ENCODE assay signal across 29 cellular contexts in the genomic region with DNA sequence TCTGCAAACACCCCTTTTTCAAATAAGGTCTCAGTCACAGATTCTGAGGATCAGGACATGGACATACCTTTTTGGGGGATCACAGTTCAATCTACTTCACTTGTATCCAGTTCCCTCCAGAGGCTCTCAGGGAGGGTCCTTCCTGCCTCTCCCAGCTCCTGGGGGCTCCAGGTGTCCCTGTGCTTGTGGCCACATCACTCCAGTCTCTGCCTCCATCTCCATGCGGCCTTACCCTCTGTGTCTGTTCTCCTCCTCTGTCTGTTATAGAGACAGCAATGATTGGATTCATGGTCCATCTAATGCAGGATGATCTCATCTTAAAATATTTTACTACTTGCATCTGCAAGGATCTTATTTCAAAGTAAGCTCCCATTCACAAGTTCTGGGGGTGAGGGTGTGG.
"Had no signal": no experiment of that assay in that cellular context is flagged by ENCODE, and none has a peak within 500 bp of the region (broad histone marks: within the 10 kb centered on the region; RNA-seq: fewer than 3 reads in every experiment).

No MANE protein-coding gene starts in this region.

- H3K9me3 Mint-ChIP-seq: activated CD4-positive, alpha-beta memory T cell treated with anti-CD3 and anti-CD28 coated beads for 36 hours; T-helper 2 cell treated with Interferon-gamma antibody and Interleukin-4, amounts not matched to agents 5 μg/mL and 100 μg/mL, for 36 hours had no signal

- DNase-seq: activated CD4-positive, alpha-beta memory T cell treated with anti-CD3 and anti-CD28 coated beads for 36 hours; activated CD4-positive, alpha-beta T cell treated with anti-CD3 and anti-CD28 coated beads for 36 hours; activated CD4-positive, alpha-beta T cell treated with anti-CD3 and anti-CD28 coated beads, Interleukin-2, amount 10 ng/mL, durations not matched to agents 24 days and 14 days; activated CD4-positive, CD25-positive, alpha-beta regulatory T cell; activated CD4-positive, CD25-positive, alpha-beta regulatory T cell treated with anti-CD3 and anti-CD28 coated beads, Interleukin-2, amount 50 U/mL, for 72 hours; activated CD8-positive, alpha-beta memory T cell treated with anti-CD3 and anti-CD28 coated beads, Interleukin-2, amount 10 ng/mL, durations not matched to agents 7 days and 5 days; activated CD8-positive, alpha-beta memory T cell treated with anti-CD3 and anti-CD28 coated beads, Interleukin-2, amount 50 U/mL, for 4 hours; activated CD8-positive, alpha-beta T cell treated with anti-CD3 and anti-CD28 coated beads, Interleukin-2, amount 10 ng/mL, durations not matched to agents 7 days and 5 days; activated gamma-delta T cell treated with Interleukin-2 at 50 U/mL for 16 hours; activated naive CD4-positive, alpha-beta T cell treated with anti-CD3 and anti-CD28 coated beads, Interleukin-2, amount 50 U/mL, for 16 hours; activated naive CD4-positive, alpha-beta T cell treated with Interleukin-2 at 50 U/mL for 16 hours; activated T-cell treated with anti-CD3 and anti-CD28 coated beads, Interleukin-2, amount 50 U/mL, for 1 hour; activated T-cell treated with anti-CD3 and anti-CD28 coated beads, Interleukin-2, amount 50 U/mL, for 48 hours; amniotic stem cell; brain microvascular endothelial cell; cortex of kidney; dermis blood vessel endothelial cell; effector CD4-positive, alpha-beta T cell; effector memory CD8-positive, alpha-beta T cell; esophagus squamous epithelium; foreskin melanocyte; T-helper 1 cell; T-helper 17 cell had no signal

- H3K4me1 ChIP-seq: esophagus squamous epithelium, gastroesophageal sphincter had no signal

- H3K4me1 Mint-ChIP-seq: activated CD4-positive, alpha-beta T cell treated with anti-CD3 and anti-CD28 coated beads for 36 hours; activated CD4-positive, alpha-beta T cell treated with anti-CD3 and anti-CD28 coated beads, Interleukin-2, amount 10 ng/mL, durations not matched to agents 24 days and 14 days; activated CD8-positive, alpha-beta memory T cell treated with anti-CD3 and anti-CD28 coated beads, Interleukin-2, amount 10 ng/mL, durations not matched to agents 7 days and 5 days; T-helper 17 cell had no signal

- H3K27me3 Mint-ChIP-seq: activated CD4-positive, alpha-beta memory T cell treated with anti-CD3 and anti-CD28 coated beads for 36 hours; activated CD4-positive, alpha-beta T cell treated with anti-CD3 and anti-CD28 coated beads, Interleukin-2, amount 10 ng/mL, durations not matched to agents 24 days and 14 days; activated CD8-positive, alpha-beta memory T cell treated with anti-CD3 and anti-CD28 coated beads, Interleukin-2, amount 10 ng/mL, durations not matched to agents 7 days and 5 days had no signal

- ATAC-seq: activated CD4-positive, alpha-beta T cell treated with anti-CD3 and anti-CD28 coated beads for 36 hours; activated CD8-positive, alpha-beta memory T cell treated with anti-CD3 and anti-CD28 coated beads, Interleukin-2, amount 10 ng/mL, durations not matched to agents 7 days and 5 days; activated CD8-positive, alpha-beta T cell treated with anti-CD3 and anti-CD28 coated beads, Interleukin-2, amount 10 ng/mL, durations not matched to agents 7 days and 5 days; effector memory CD8-positive, alpha-beta T cell; gastroesophageal sphincter; T-helper 17 cell had no signal

- H3K4me3 Mint-ChIP-seq: activated CD4-positive, alpha-beta memory T cell treated with anti-CD3 and anti-CD28 coated beads for 36 hours; activated CD4-positive, alpha-beta T cell treated with anti-CD3 and anti-CD28 coated beads for 36 hours; activated CD4-positive, alpha-beta T cell treated with anti-CD3 and anti-CD28 coated beads, Interleukin-2, amount 10 ng/mL, durations not matched to agents 24 days and 14 days; activated CD8-positive, alpha-beta memory T cell treated with anti-CD3 and anti-CD28 coated beads, Interleukin-2, amount 10 ng/mL, durations not matched to agents 7 days and 5 days; activated CD8-positive, alpha-beta T cell treated with anti-CD3 and anti-CD28 coated beads, Interleukin-2, amount 10 ng/mL, durations not matched to agents 7 days and 5 days; activated naive CD8-positive, alpha-beta T cell; activated T-helper 1 cell treated with anti-CD3 and anti-CD28 coated beads, Interleukin-12 subunit alpha, Interleukin-12 subunit beta, Interleukin-2, Interleukin-4 antibody, amounts not matched to agents 30 ng/mL and 10 ng/mL and 1 ng/mL, durations not matched to agents 14 hours and 24 hours and 36 hours; effector memory CD8-positive, alpha-beta T cell; T-helper 17 cell; T-helper 2 cell treated with Interferon-gamma antibody and Interleukin-4, amounts not matched to agents 5 μg/mL and 100 μg/mL, for 36 hours had no signal

- H3K4me3 ChIP-seq: esophagus squamous epithelium, gastroesophageal sphincter had no signal

- H3K27ac Mint-ChIP-seq: activated CD4-positive, alpha-beta memory T cell treated with anti-CD3 and anti-CD28 coated beads for 36 hours; activated CD4-positive, alpha-beta T cell treated with anti-CD3 and anti-CD28 coated beads for 36 hours; activated CD4-positive, alpha-beta T cell treated with anti-CD3 and anti-CD28 coated beads, Interleukin-2, amount 10 ng/mL, durations not matched to agents 24 days and 14 days; activated CD8-positive, alpha-beta memory T cell treated with anti-CD3 and anti-CD28 coated beads, Interleukin-2, amount 10 ng/mL, durations not matched to agents 7 days and 5 days; activated CD8-positive, alpha-beta T cell treated with anti-CD3 and anti-CD28 coated beads, Interleukin-2, amount 10 ng/mL, durations not matched to agents 7 days and 5 days; activated naive CD8-positive, alpha-beta T cell; activated T-helper 1 cell treated with anti-CD3 and anti-CD28 coated beads, Interleukin-12 subunit alpha, Interleukin-12 subunit beta, Interleukin-2, Interleukin-4 antibody, amounts not matched to agents 30 ng/mL and 10 ng/mL and 1 ng/mL, durations not matched to agents 14 hours and 24 hours and 36 hours; activated T-helper 2 cell treated with anti-CD3 and anti-CD28 coated beads, Interferon-gamma antibody, Interleukin-2, Interleukin-4, amounts not matched to agents 10 μg/mL and 5 μg/mL and 100 μg/mL, durations not matched to agents 14 hours and 24 hours and 36 hours; effector memory CD8-positive, alpha-beta T cell; T-helper 17 cell; T-helper 2 cell treated with Interferon-gamma antibody and Interleukin-4, amounts not matched to agents 5 μg/mL and 100 μg/mL, for 36 hours had no signal

- H3K27me3 ChIP-seq: brain microvascular endothelial cell, esophagus squamous epithelium had no signal

- H3K27ac ChIP-seq: brain microvascular endothelial cell, epithelial cell of prostate, esophagus squamous epithelium, gastroesophageal sphincter had no signal

- H3K36me3 ChIP-seq: brain microvascular endothelial cell, esophagus squamous epithelium, gastroesophageal sphincter had no signal

- H3K36me3 Mint-ChIP-seq: activated CD4-positive, alpha-beta memory T cell treated with anti-CD3 and anti-CD28 coated beads for 36 hours; activated CD8-positive, alpha-beta memory T cell treated with anti-CD3 and anti-CD28 coated beads, Interleukin-2, amount 10 ng/mL, durations not matched to agents 7 days and 5 days had no signal
